Comparison of ENCODE assay signal across 25 cellular contexts in genomic region chr10:125134916-125135770, GRCh38. TPM values are rescaled to one million over a fixed set of nuclear protein-coding genes. Genes with fewer than 3 reads are reported as not detected.
DNase-seq lines count a peak whose midpoint lies in the region; ATAC-seq and TF ChIP-seq lines count a peak whose summit lies in the region.
"Had no signal": no experiment of that assay in that cellular context is flagged by ENCODE, and none has a peak within 500 bp of the region (broad histone marks: within the 10 kb centered on the region; RNA-seq: fewer than 3 reads in every experiment).

No MANE protein-coding gene starts in this region.

- 72% methylated on average over 20 of the region's 20 CpGs for WGBS in HUES64

- DNase-seq in glutamatergic neuron (no peak), neural crest cell (ENCODE audit: low read depth, low spot score) (no peak), globus pallidus (ENCODE audit: low spot score) (no peak), islet precursor cell (no peak)
- DNase-seq: activated CD8-positive, alpha-beta memory T cell treated with anti-CD3 and anti-CD28 coated beads, Interleukin-2, amount 50 U/mL, for 4 hours; activated naive CD8-positive, alpha-beta T cell treated with anti-CD3 and anti-CD28 coated beads, Interleukin-2, amount 10 ng/mL, durations not matched to agents 7 days and 5 days; COR-L47; DND-41; effector CD8-positive, alpha-beta T cell; mesendoderm; naive thymus-derived CD8-positive, alpha-beta T cell; NCI-H1436 treated with DMSO at 0.1 percent for 48 hours; NCI-H2171; NCI-H69; psoas muscle; stimulated activated CD4-positive, alpha-beta T cell treated with anti-CD3 and anti-CD28 coated beads, Interleukin-4, amount 100 ng/mL, for 1 hour; stimulated activated naive CD4-positive, alpha-beta T cell treated with Interleukin-2 at 50 U/mL for 16 hours had no signal

- no peak overlapping the region for H3K9ac ChIP-seq in HUES64 (ENCODE audit: low read depth, low read length)

- H3K27ac Mint-ChIP-seq in glutamatergic neuron (ENCODE audit: unreplicated experiment) (peak overlapping the region; percentile 43), neural crest cell (ENCODE audit: unreplicated experiment) (peak overlapping the region; percentile 75)
- H3K27ac Mint-ChIP-seq: activated naive CD8-positive, alpha-beta T cell treated with anti-CD3 and anti-CD28 coated beads, Interleukin-2, amount 10 ng/mL, durations not matched to agents 7 days and 5 days; activated T-helper 2 cell treated with anti-CD3 and anti-CD28 coated beads, Interferon-gamma antibody, Interleukin-2, Interleukin-4, amounts not matched to agents 10 μg/mL and 5 μg/mL and 100 μg/mL, durations not matched to agents 14 hours and 24 hours and 36 hours; naive thymus-derived CD8-positive, alpha-beta T cell; T-helper 2 cell treated with Interferon-gamma antibody and Interleukin-4, amounts not matched to agents 5 μg/mL and 100 μg/mL, for 36 hours had no signal

- H3K4me1 Mint-ChIP-seq in glutamatergic neuron (ENCODE audit: low read depth, unreplicated experiment) (peaks cover 61% of the 10 kb centered on the region), neural crest cell (peaks cover 52% of the 10 kb centered on the region)
- H3K4me1 Mint-ChIP-seq: activated naive CD8-positive, alpha-beta T cell treated with anti-CD3 and anti-CD28 coated beads, Interleukin-2, amount 10 ng/mL, durations not matched to agents 7 days and 5 days had no signal

- H3K36me3 ChIP-seq in HUES64 (ENCODE audit: insufficient read depth, low read length) = peaks cover 70% of the 10 kb centered on the region

- no peaks in the 10 kb centered on the region for H3K9me3 ChIP-seq in HUES64 (ENCODE audit: insufficient read depth, low read depth, low read length)
- H3K9me3 ChIP-seq: gastrocnemius medialis, psoas muscle had no signal

- TF ChIP-seq CTCF in glutamatergic neuron (IDR thresholded peaks at IDR 0.05; ENCODE audit: partially characterized antibody, unreplicated experiment) (no peak), neural crest cell (conservative IDR thresholded peaks at IDR 0.05) (no peak)

- peaks cover 70% of the 10 kb centered on the region for H3K4me1 ChIP-seq in HUES64 (ENCODE audit: insufficient read depth, low read length)

- H3K4me3 Mint-ChIP-seq in glutamatergic neuron (ENCODE audit: unreplicated experiment) = no peak overlapping the region
- H3K4me3 Mint-ChIP-seq in neural crest cell = no peak overlapping the region
- H3K4me3 Mint-ChIP-seq: activated naive CD8-positive, alpha-beta T cell treated with anti-CD3 and anti-CD28 coated beads, Interleukin-2, amount 10 ng/mL, durations not matched to agents 7 days and 5 days; naive thymus-derived CD8-positive, alpha-beta T cell; T-helper 2 cell treated with Interferon-gamma antibody and Interleukin-4, amounts not matched to agents 5 μg/mL and 100 μg/mL, for 36 hours had no signal

- peaks cover 8% of the 10 kb centered on the region for H3K27me3 Mint-ChIP-seq in glutamatergic neuron (ENCODE audit: unreplicated experiment)
- H3K27me3 Mint-ChIP-seq in neural crest cell (ENCODE audit: low read depth) = no peaks in the 10 kb centered on the region
- H3K27me3 Mint-ChIP-seq: activated naive CD8-positive, alpha-beta T cell treated with anti-CD3 and anti-CD28 coated beads, Interleukin-2, amount 10 ng/mL, durations not matched to agents 7 days and 5 days had no signal

- peaks cover 8% of the 10 kb centered on the region for H3K9me3 Mint-ChIP-seq in glutamatergic neuron (ENCODE audit: unreplicated experiment)
- no peaks in the 10 kb centered on the region for H3K9me3 Mint-ChIP-seq in neural crest cell
- H3K9me3 Mint-ChIP-seq: activated naive CD8-positive, alpha-beta T cell treated with anti-CD3 and anti-CD28 coated beads, Interleukin-2, amount 10 ng/mL, durations not matched to agents 7 days and 5 days; activated T-helper 2 cell treated with anti-CD3 and anti-CD28 coated beads, Interferon-gamma antibody, Interleukin-2, Interleukin-4, amounts not matched to agents 10 μg/mL and 5 μg/mL and 100 μg/mL, durations not matched to agents 14 hours and 24 hours and 36 hours; T-helper 2 cell treated with Interferon-gamma antibody and Interleukin-4, amounts not matched to agents 5 μg/mL and 100 μg/mL, for 36 hours had no signal

- no peaks in the 10 kb centered on the region for H3K27me3 ChIP-seq in HUES64 (ENCODE audit: insufficient read depth, low read length)
- H3K27me3 ChIP-seq: gastrocnemius medialis had no signal

- H3K27ac ChIP-seq in HUES64 (ENCODE audit: low read depth, low read length) = peak overlapping the region; percentile 63; the same call in 1 of the 2 replicates
- H3K27ac ChIP-seq: skin epidermis had no signal

- ATAC-seq in HG03460 (IDR thresholded peaks at IDR 0.05; ENCODE audit: unreplicated experiment) = no peak
- ATAC-seq in GM21528 (IDR thresholded peaks at IDR 0.05; ENCODE audit: low FRiP score, unreplicated experiment) = no peak
- ATAC-seq: gastrocnemius medialis; naive thymus-derived CD8-positive, alpha-beta T cell; psoas muscle had no signal

- H3K4me3 ChIP-seq in HUES64 (ENCODE audit: low read length) = no peak overlapping the region
- H3K4me3 ChIP-seq: gastrocnemius medialis, K562, psoas muscle, skin epidermis had no signal

- no peaks in the 10 kb centered on the region for H3K36me3 Mint-ChIP-seq in glutamatergic neuron (ENCODE audit: unreplicated experiment)
- H3K36me3 Mint-ChIP-seq in neural crest cell (ENCODE audit: low read depth) = peaks cover 29% of the 10 kb centered on the region
- H3K36me3 Mint-ChIP-seq: activated naive CD8-positive, alpha-beta T cell treated with anti-CD3 and anti-CD28 coated beads, Interleukin-2, amount 10 ng/mL, durations not matched to agents 7 days and 5 days; naive thymus-derived CD8-positive, alpha-beta T cell had no signal

RNA-seq across cellular contexts. Expression of gene CTBP2, which starts 25.2 kb away (rescaled TPM):
- 166 TPM for polyA plus RNA-seq in HUES64 (2013, experiment 1 of 2)
- 145 TPM for polyA plus RNA-seq in HUES64 (2013, experiment 2 of 2)
- total RNA-seq in glutamatergic neuron (ENCODE audit: unreplicated experiment) = 174 TPM
- total RNA-seq in neural crest cell = 127 TPM in 2 replicates
